ENCODE assay signal across 12 cellular contexts in genomic region chr17:59333845-59334244, GRCh38. TPM values are rescaled to one million over a fixed set of nuclear protein-coding genes. Genes with fewer than 3 reads are reported as not detected.
DNase-seq lines count a peak whose midpoint lies in the region; ATAC-seq lines count a peak whose summit lies in the region.
"Had no signal": no experiment of that assay in that cellular context is flagged by ENCODE, and none has a peak within 500 bp of the region (broad histone marks: within the 10 kb centered on the region; RNA-seq: fewer than 3 reads in every experiment).

No MANE protein-coding gene starts in this region.

- H3K36me3 ChIP-seq in SJCRH30: no peaks in the 10 kb centered on the region
- H3K36me3 ChIP-seq: ovary had no signal

- peak overlapping the region; percentile 56 for H3K27ac ChIP-seq in substantia nigra (ENCODE audit: low read depth, low read length, poor library complexity, severe bottlenecking)
- no peak overlapping the region for H3K27ac ChIP-seq in SJCRH30
- H3K27ac ChIP-seq: ovary had no signal

- no peaks in the 10 kb centered on the region for H3K9me3 Mint-ChIP-seq in activated CD4-positive, alpha-beta T cell treated with anti-CD3 and anti-CD28 coated beads, Interleukin-2, amount 10 ng/mL, durations not matched to agents 7 days and 5 days
- H3K9me3 Mint-ChIP-seq in activated T-helper 17 cell treated with anti-CD3 and anti-CD28 coated beads, Interleukin-2, amount 50 U/mL, for 72 hours: no peaks in the 10 kb centered on the region

- ATAC-seq in activated T-helper 17 cell treated with anti-CD3 and anti-CD28 coated beads, Interleukin-2, amount 50 U/mL, for 72 hours (replicated peaks): no peak

- H3K4me3 Mint-ChIP-seq in activated CD4-positive, alpha-beta T cell treated with anti-CD3 and anti-CD28 coated beads, Interleukin-2, amount 10 ng/mL, durations not matched to agents 7 days and 5 days: peak overlapping the region; percentile 85
- H3K4me3 Mint-ChIP-seq in activated T-helper 17 cell treated with anti-CD3 and anti-CD28 coated beads, Interleukin-2, amount 50 U/mL, for 72 hours: peak overlapping the region; percentile 90

- H3K9me3 ChIP-seq in SJCRH30 (replicated peaks): no peaks in the 10 kb centered on the region
- H3K9me3 ChIP-seq: ovary had no signal

- H3K4me3 ChIP-seq in SJCRH30: no peak overlapping the region

- no peaks in the 10 kb centered on the region for H3K36me3 Mint-ChIP-seq in activated CD4-positive, alpha-beta T cell treated with anti-CD3 and anti-CD28 coated beads, Interleukin-2, amount 10 ng/mL, durations not matched to agents 7 days and 5 days (ENCODE audit: low read depth)
- H3K36me3 Mint-ChIP-seq in activated T-helper 17 cell treated with anti-CD3 and anti-CD28 coated beads, Interleukin-2, amount 50 U/mL, for 72 hours (ENCODE audit: low read depth): no peaks in the 10 kb centered on the region

- DNase-seq in activated CD4-positive, alpha-beta T cell treated with anti-CD3 and anti-CD28 coated beads, Interleukin-2, amount 10 ng/mL, durations not matched to agents 7 days and 5 days: no peak
- DNase-seq in activated CD4-positive, alpha-beta T cell treated with anti-CD3 and anti-CD28 coated beads, Interleukin-2, amount 50 U/mL, for 1 hour: no peak
- DNase-seq in left kidney (ENCODE audit: low read depth, low spot score): peak; percentile 32
- DNase-seq in substantia nigra (lab: John Stamatoyannopoulos, UW): no peak
- no peak for DNase-seq in SJCRH30
- no peak for DNase-seq in GM19238 (ENCODE audit: insufficient read length, low spot score)
- DNase-seq in GOT3 (lab: John Stamatoyannopoulos, UW): no peak
- DNase-seq: activated gamma-delta T cell treated with Interleukin-2 at 50 U/mL for 16 hours, HCEC 1CT, NCI-H1092, ovary had no signal

- CTCF ChIA-PET in activated CD4-positive, alpha-beta T cell treated with anti-CD3 and anti-CD28 coated beads, Interleukin-2, amount 10 ng/mL, durations not matched to agents 7 days and 5 days (lab: Charles Lee): interaction anchor here (0.5 to 0.6 kb wide), 2 partner anchors 77 to 118 kb away, joined by 3 to 5 read pairs; no protein-coding TSS in a partner anchor

- no peak overlapping the region for H3K27ac Mint-ChIP-seq in activated CD4-positive, alpha-beta T cell treated with anti-CD3 and anti-CD28 coated beads, Interleukin-2, amount 10 ng/mL, durations not matched to agents 7 days and 5 days
- H3K27ac Mint-ChIP-seq in activated T-helper 17 cell treated with anti-CD3 and anti-CD28 coated beads, Interleukin-2, amount 50 U/mL, for 72 hours: no peak overlapping the region

- peaks cover 45% of the 10 kb centered on the region for H3K4me1 Mint-ChIP-seq in activated CD4-positive, alpha-beta T cell treated with anti-CD3 and anti-CD28 coated beads, Interleukin-2, amount 10 ng/mL, durations not matched to agents 7 days and 5 days
- peaks cover 24% of the 10 kb centered on the region for H3K4me1 Mint-ChIP-seq in activated T-helper 17 cell treated with anti-CD3 and anti-CD28 coated beads, Interleukin-2, amount 50 U/mL, for 72 hours

- peaks cover 6% of the 10 kb centered on the region for H3K4me1 ChIP-seq in SJCRH30

- H3K27me3 Mint-ChIP-seq in activated CD4-positive, alpha-beta T cell treated with anti-CD3 and anti-CD28 coated beads, Interleukin-2, amount 10 ng/mL, durations not matched to agents 7 days and 5 days: no peaks in the 10 kb centered on the region
- H3K27me3 Mint-ChIP-seq in activated T-helper 17 cell treated with anti-CD3 and anti-CD28 coated beads, Interleukin-2, amount 50 U/mL, for 72 hours: no peaks in the 10 kb centered on the region

- POLR2A ChIA-PET in activated CD4-positive, alpha-beta T cell treated with anti-CD3 and anti-CD28 coated beads, Interleukin-2, amount 10 ng/mL, durations not matched to agents 7 days and 5 days (lab: Charles Lee): interaction anchor here (0.7 kb wide), 1 partner anchor 108 kb away, joined by 3 read pairs; no protein-coding TSS in a partner anchor

- peaks cover 7% of the 10 kb centered on the region for H3K27me3 ChIP-seq in SJCRH30
- H3K27me3 ChIP-seq: ovary had no signal

RNA-seq across cellular contexts. Expression of gene YPEL2, which starts 2.4 kb away (rescaled TPM):
- 10 to 100 TPM in 1 of 2 experiments, 1 to 10 TPM in 1; 9.4 to 13.2 TPM for total RNA-seq in activated CD4-positive, alpha-beta T cell treated with anti-CD3 and anti-CD28 coated beads, Interleukin-2, amount 10 ng/mL, durations not matched to agents 7 days and 5 days
- 10 to 100 TPM; 11.6 to 20.0 TPM for total RNA-seq in activated T-helper 17 cell treated with anti-CD3 and anti-CD28 coated beads, Interleukin-2, amount 50 U/mL, for 72 hours
- 1.6 and 1.8 TPM in 2 replicates for total RNA-seq in SJCRH30 (2014; rRNA removed; shearing (Covaris generic))
